In the genomic region with DNA sequence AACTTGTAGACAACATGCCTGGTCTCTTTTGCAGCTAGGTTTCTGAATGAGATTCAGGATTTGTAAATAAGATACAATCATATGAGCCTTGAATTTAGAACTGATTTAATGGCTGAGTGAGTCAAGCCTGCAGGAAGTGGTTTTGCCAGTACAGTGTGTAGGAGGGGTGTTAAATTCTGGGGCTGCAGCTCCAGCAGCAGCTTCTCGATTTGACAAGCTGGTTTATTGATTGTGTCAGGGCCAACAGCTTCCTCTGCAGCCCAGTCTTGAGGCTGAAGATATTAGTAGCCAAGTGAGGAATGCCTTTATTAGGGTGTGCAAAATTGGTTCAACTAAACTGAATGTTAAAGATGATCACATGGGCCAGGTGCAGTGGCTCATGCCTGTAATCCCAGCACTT, we compare ENCODE assay signal across 9 cellular contexts. TPM values are rescaled to one million over a fixed set of nuclear protein-coding genes. Genes with fewer than 3 reads are reported as not detected.
DNase-seq lines count a peak whose midpoint lies in the region; ATAC-seq lines count a peak whose summit lies in the region.
"Had no signal": no experiment of that assay in that cellular context is flagged by ENCODE, and none has a peak within 500 bp of the region (broad histone marks: within the 10 kb centered on the region; RNA-seq: fewer than 3 reads in every experiment).

No MANE protein-coding gene starts in this region.

- H3K27me3 Mint-ChIP-seq in activated T-helper 17 cell treated with anti-CD3 and anti-CD28 coated beads, Interleukin-2, amount 50 U/mL, for 72 hours, result peaks cover 7% of the 10 kb centered on the region

- DNase-seq in activated T-cell treated with anti-CD3 and anti-CD28 coated beads for 24 hours (ENCODE audit: low read depth) (peak; percentile 37), left kidney (ENCODE audit: low read depth, low spot score) (peak; percentile 60), ureter (ENCODE audit: low spot score) (peak; percentile 58), NCI-H1105 treated with DMSO at 0.1 percent for 48 hours (lab: John Stamatoyannopoulos, UW) (no peak)
- DNase-seq in activated T-cell treated with anti-CD3 and anti-CD28 coated beads, Interleukin-2, amount 50 U/mL, for 1 hour, result no peak
- DNase-seq: NCI-H2029 treated with DMSO at 0.1 percent for 48 hours had no signal

- H3K36me3 Mint-ChIP-seq in activated T-helper 17 cell treated with anti-CD3 and anti-CD28 coated beads, Interleukin-2, amount 50 U/mL, for 72 hours (ENCODE audit: low read depth), result no peaks in the 10 kb centered on the region

- peak; percentile 99 for ATAC-seq in activated T-helper 17 cell treated with anti-CD3 and anti-CD28 coated beads, Interleukin-2, amount 50 U/mL, for 72 hours (replicated peaks)
- no peak for ATAC-seq in GM19455 (IDR thresholded peaks at IDR 0.05; ENCODE audit: unreplicated experiment)
- no peak for ATAC-seq in HG03139 (IDR thresholded peaks at IDR 0.05; ENCODE audit: unreplicated experiment)

- H3K9me3 Mint-ChIP-seq in activated T-helper 17 cell treated with anti-CD3 and anti-CD28 coated beads, Interleukin-2, amount 50 U/mL, for 72 hours, result no peaks in the 10 kb centered on the region

- peaks cover 15% of the 10 kb centered on the region for H3K4me1 Mint-ChIP-seq in activated T-helper 17 cell treated with anti-CD3 and anti-CD28 coated beads, Interleukin-2, amount 50 U/mL, for 72 hours

- H3K27ac Mint-ChIP-seq in activated T-helper 17 cell treated with anti-CD3 and anti-CD28 coated beads, Interleukin-2, amount 50 U/mL, for 72 hours, result no peak overlapping the region

- no peak overlapping the region for H3K4me3 Mint-ChIP-seq in activated T-helper 17 cell treated with anti-CD3 and anti-CD28 coated beads, Interleukin-2, amount 50 U/mL, for 72 hours

RNA-seq across cellular contexts. Expression of a gene that starts 11.5 kb away (rescaled TPM):
- not detected for total RNA-seq in activated T-helper 17 cell treated with anti-CD3 and anti-CD28 coated beads, Interleukin-2, amount 50 U/mL, for 72 hours
- total RNA-seq in ureter, result 2.4 TPM

Comparison
In these comparisons a context has a peak if more than half of its experiments do, and no peak if none do; other contexts are left out.
1. DNase-seq: peak in activated T-cell treated with anti-CD3 and anti-CD28 coated beads for 24 hours (single experiment), left kidney (single experiment) and ureter (single experiment); none in activated T-cell treated with anti-CD3 and anti-CD28 coated beads, Interleukin-2, amount 50 U/mL, for 1 hour (single experiment) and NCI-H1105 treated with DMSO at 0.1 percent for 48 hours (single experiment).